ENCODE assay signal across 8 cellular contexts in the genomic region with DNA sequence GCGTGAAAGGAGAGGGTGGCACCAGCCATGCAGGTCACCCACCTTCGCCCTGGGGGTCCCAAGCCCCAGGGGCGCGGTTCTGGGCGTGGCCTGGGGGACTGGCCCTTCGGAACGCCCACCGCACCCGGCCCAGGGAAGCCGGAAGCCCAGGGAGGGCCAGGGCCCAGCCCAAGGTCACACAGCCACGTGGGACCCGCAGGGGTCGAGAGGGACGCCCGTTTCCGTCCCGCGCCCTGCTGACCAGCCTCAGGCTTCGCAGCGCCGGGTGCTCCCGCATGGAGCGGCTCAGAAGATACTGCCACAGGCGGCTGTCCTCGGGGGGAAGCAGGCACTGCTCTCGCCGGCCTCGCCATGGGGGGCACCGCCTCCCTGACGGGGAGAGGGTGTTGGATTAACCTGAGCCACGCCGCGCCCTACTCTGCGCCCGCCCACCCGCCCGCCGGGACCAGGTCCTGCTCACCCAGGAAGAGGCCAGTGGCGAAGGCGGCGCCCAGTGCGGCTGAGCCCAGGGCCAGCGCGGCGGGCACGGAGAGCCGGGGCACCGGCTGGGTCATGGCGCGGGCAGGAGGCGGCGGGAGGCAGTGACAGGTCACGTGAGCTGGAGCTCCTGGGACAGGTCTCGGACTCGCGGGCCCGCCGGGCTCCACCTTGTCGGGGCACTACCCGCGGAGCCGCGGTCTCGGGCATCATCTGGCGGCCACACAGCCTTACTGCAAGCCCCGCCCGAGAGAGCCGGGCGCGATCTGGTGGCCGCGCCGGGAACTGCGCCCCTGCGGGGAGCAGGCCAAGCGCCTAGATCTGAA. TPM values are rescaled to one million over a fixed set of nuclear protein-coding genes. Genes with fewer than 3 reads are reported as not detected.
A peak's percentile ranks its signal among the peaks of the same experiment; 100 is the strongest.
DNase-seq lines count a peak whose midpoint lies in the region; ATAC-seq and TF ChIP-seq lines count a peak whose summit lies in the region.

A gene (minus strand): TSS at position 583 of the 803 bp plus-strand sequence. CDS start 29 bp downstream, at position 554.

- intact Hi-C loops in testis (cut with DNase I; ENCODE audit: low total_unique reads) = loop anchor here (10.0 kb wide), 2 partner anchors 131 to 991 kb away; a partner anchor contains a TSS

- peaks cover 20% of the 10 kb centered on the region for H3K4me1 Mint-ChIP-seq in HFFc6 (ENCODE audit: low read depth)

- H3K27me3 ChIP-seq in osteoblast (ENCODE audit: insufficient read depth, low read length) = no peaks in the 10 kb centered on the region
- no peaks in the 10 kb centered on the region for H3K27me3 ChIP-seq in testis

- H3K27ac Mint-ChIP-seq in HFFc6 = no peak within 1 kb of the TSS
- peak within 1 kb of the TSS; percentile 83 to 89 for H3K27ac Mint-ChIP-seq in activated naive CD4-positive, alpha-beta T cell treated with anti-CD3 and anti-CD28 coated beads, Interleukin-2, amount 50 U/mL, for 72 hours

- DNase-seq in HFFc6 (peak; percentile 85), NAMALWA (ENCODE audit: low spot score) (peak; percentile 87), SKM-1 (lab: John Stamatoyannopoulos, UW; ENCODE audit: unreplicated experiment) (peak; percentile 90), glomerular visceral epithelial cell (ENCODE audit: extremely low spot score) (peak; percentile 95), osteoblast (ENCODE audit: insufficient read length, low spot score, missing footprints) (peak; percentile 98), testis (peak; percentile 96)
- peak; percentile 97 for DNase-seq in activated naive CD4-positive, alpha-beta T cell treated with anti-CD3 and anti-CD28 coated beads, Interleukin-2, amount 50 U/mL, for 72 hours (ENCODE audit: low spot score in 2 of 2)

- H3K79me2 ChIP-seq in osteoblast (ENCODE audit: insufficient read depth, low read length) = no peaks in the 10 kb centered on the region

- H3K36me3 ChIP-seq in osteoblast (ENCODE audit: insufficient read depth, low read length) = peaks cover 18% of the 10 kb centered on the region
- H3K36me3 ChIP-seq in testis (ENCODE audit: low read depth, missing control alignments) = no peaks in the 10 kb centered on the region

- H3K4me3 Mint-ChIP-seq in HFFc6 = peak within 1 kb of the TSS; percentile 72

- TF ChIP-seq POLR2A in GM10847 (IDR thresholded peaks at IDR 0.05; ENCODE audit: extremely low read depth, insufficient read length) (peak; percentile 16), testis (IDR thresholded peaks at IDR 0.05) (no peak)

- TF ChIP-seq CTCF in HFFc6 (IDR thresholded peaks at IDR 0.05) (peak; percentile 100), osteoblast (IDR thresholded peaks at IDR 0.05; ENCODE audit: extremely low read depth, low read depth, low read length) (peak; percentile 99), testis (IDR thresholded peaks at IDR 0.05) (peak; percentile 100)

- peaks cover 12% of the 10 kb centered on the region for H3K36me3 Mint-ChIP-seq in HFFc6 (ENCODE audit: low read depth)
- H3K36me3 Mint-ChIP-seq in activated naive CD4-positive, alpha-beta T cell treated with anti-CD3 and anti-CD28 coated beads, Interleukin-2, amount 50 U/mL, for 72 hours = peaks cover 15 to 19% of the 10 kb centered on the region in 2 donors

- peak; percentile 72 to 80 for ATAC-seq in activated naive CD4-positive, alpha-beta T cell treated with anti-CD3 and anti-CD28 coated beads, Interleukin-2, amount 50 U/mL, for 72 hours

- H3K27ac ChIP-seq in osteoblast (ENCODE audit: low read depth, low read length) (no peak within 1 kb of the TSS), testis (peak within 1 kb of the TSS; percentile 31 to 85)

- H3K27me3 Mint-ChIP-seq in HFFc6 (ENCODE audit: insufficient read depth) = peaks cover 7% of the 10 kb centered on the region

- no peaks in the 10 kb centered on the region for H3K9me3 Mint-ChIP-seq in HFFc6
- H3K9me3 Mint-ChIP-seq in activated naive CD4-positive, alpha-beta T cell treated with anti-CD3 and anti-CD28 coated beads, Interleukin-2, amount 50 U/mL, for 72 hours = no peaks in the 10 kb centered on the region

- WGBS in testis, 2 donors = 0 to 1% methylated on average over 11 to 74 of the region's 76 CpGs

- peak within 1 kb of the TSS; percentile 82 for H2AFZ ChIP-seq in osteoblast (ENCODE audit: low read length)

- H3K4me1 ChIP-seq in osteoblast (ENCODE audit: insufficient read depth, low read length) = peaks cover 13% of the 10 kb centered on the region
- peaks cover 4% of the 10 kb centered on the region for H3K4me1 ChIP-seq in testis

- no peaks in the 10 kb centered on the region for H4K20me1 ChIP-seq in osteoblast (ENCODE audit: insufficient read depth, low read length)

- no peaks in the 10 kb centered on the region for H3K9me3 ChIP-seq in osteoblast (ENCODE audit: low read depth, low read length)
- H3K9me3 ChIP-seq in testis = no peaks in the 10 kb centered on the region

- H3K4me3 ChIP-seq in osteoblast (ENCODE audit: insufficient read depth, low read length) = peak within 1 kb of the TSS; percentile 77
- H3K4me3 ChIP-seq in testis = peak within 1 kb of the TSS; percentile 63 to 77

- H3K4me2 ChIP-seq in osteoblast (ENCODE audit: insufficient read depth, low read length) = peak within 1 kb of the TSS; percentile 95

RNA-seq across cellular contexts. Expression of the gene that starts here (rescaled TPM):
- 1 to 10 TPM; 5.6 to 9.5 (median 8.0) TPM for total RNA-seq in HFFc6 (2021; fragmentation: NEBNext Ultra II Directional; extraction: Animal tissue kit (Norgen Biotek cat#: 25700))
- 10 to 100 TPM; 34.7 to 40.1 TPM for total RNA-seq in activated naive CD4-positive, alpha-beta T cell treated with anti-CD3 and anti-CD28 coated beads, Interleukin-2, amount 50 U/mL, for 72 hours
- total RNA-seq in osteoblast (8.5 and 13.4 TPM in 2 replicates), testis (10 to 100 TPM; 18.8 to 22.8 TPM)
- 8.1 TPM for polyA plus RNA-seq in testis (ENCODE audit: insufficient read depth, low read depth, low replicate concordance)
